Comparison of ENCODE assay signal across 1 cellular context in the genomic region with DNA sequence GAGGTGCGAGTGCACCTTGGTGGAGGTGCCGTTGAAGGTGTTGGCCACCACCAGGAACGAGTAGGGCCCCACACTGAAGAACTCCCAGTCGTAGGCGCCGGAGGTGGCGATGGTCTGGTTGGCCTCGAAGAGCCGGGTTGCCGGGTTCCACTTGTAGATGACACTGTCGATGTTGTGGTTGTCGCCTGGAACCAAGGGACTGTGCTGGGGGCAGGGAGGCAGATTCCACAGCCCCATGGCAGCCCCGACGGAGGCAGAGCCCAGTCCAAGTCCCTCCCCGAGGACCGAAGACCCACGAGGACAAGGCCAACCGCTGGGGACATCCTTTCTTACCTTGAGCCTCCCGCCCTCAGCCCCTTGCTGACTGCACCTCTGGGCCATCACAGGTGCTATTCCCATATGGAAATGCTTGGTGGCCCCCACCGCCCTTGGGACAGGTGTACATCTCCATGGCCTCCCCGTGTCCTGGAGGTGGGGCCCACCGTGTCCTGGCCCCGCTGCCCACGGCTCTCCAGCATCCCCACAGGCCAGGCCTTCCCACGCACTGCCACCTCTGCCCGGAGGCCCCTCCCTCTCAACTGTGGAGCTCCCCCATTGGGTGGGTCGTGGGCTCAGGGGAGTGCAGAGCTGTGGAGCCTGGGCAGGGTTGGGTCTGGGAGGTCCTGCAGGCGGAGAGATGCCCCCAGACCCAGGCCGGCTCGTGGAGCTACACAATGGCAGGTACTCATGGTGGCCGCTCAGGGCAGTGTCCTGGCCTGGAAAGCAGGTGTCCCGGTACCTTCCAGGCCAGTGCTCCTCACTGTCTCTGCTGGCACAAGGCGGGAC.
TF ChIP-seq lines count a peak whose summit lies in the region.

No MANE protein-coding gene starts in this region.

TF ChIP-seq in GM23338, 12 proteins besides CTCF, POLR2A, EP300 and RAD21 (continued from another document):
- no peak for TF ChIP-seq ZNF462 (CRISPR knock-in tag; IDR thresholded peaks at IDR 0.05)
- TF ChIP-seq ZNF114 (CRISPR knock-in tag; IDR thresholded peaks at IDR 0.05): no peak
- TF ChIP-seq EZH2phosphoT487 (IDR thresholded peaks at IDR 0.05; ENCODE audit: unreplicated experiment): no peak
- TF ChIP-seq, protein P1, sequence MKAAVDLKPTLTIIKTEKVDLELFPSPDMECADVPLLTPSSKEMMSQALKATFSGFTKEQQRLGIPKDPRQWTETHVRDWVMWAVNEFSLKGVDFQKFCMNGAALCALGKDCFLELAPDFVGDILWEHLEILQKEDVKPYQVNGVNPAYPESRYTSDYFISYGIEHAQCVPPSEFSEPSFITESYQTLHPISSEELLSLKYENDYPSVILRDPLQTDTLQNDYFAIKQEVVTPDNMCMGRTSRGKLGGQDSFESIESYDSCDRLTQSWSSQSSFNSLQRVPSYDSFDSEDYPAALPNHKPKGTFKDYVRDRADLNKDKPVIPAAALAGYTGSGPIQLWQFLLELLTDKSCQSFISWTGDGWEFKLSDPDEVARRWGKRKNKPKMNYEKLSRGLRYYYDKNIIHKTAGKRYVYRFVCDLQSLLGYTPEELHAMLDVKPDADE (IDR thresholded peaks at IDR 0.05): no peak
- TF ChIP-seq JUNB (IDR thresholded peaks at IDR 0.05; ENCODE audit: unreplicated experiment): no peak
- TF ChIP-seq STAT1 (IDR thresholded peaks at IDR 0.05; ENCODE audit: unreplicated experiment): no peak
- no peak for TF ChIP-seq CREB1 (CRISPR knock-in tag; IDR thresholded peaks at IDR 0.05; ENCODE audit: low read depth)
- no peak for TF ChIP-seq EZH2 (IDR thresholded peaks at IDR 0.05; ENCODE audit: low read depth, unreplicated experiment)
